ENCODE assay signal across 2 cellular contexts in the genomic region with DNA sequence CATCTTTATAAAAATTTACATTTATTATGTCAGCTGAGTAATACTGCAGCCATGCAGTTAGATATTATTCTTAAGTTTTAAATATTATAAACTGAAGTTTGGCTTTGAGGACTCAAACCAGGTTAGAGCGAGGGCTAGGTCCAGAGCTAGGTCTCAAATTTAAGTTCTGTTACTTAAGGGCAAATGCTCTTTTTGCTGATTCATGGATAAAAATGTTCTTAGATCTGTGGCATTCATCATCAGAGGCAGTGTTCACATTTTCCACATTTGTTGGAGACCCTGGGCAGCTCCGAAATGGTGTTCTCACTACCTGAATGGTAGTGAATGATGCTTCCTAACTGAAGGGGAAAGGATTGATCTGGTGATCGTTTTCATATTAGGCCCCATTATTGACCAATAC.
TF ChIP-seq lines count a peak whose summit lies in the region.

No MANE protein-coding gene starts in this region.

TF ChIP-seq in HepG2, 621 proteins besides CTCF, POLR2A, EP300 and RAD21:
- peak; percentile 72 to 83 for TF ChIP-seq MAFK (conservative IDR thresholded peaks at IDR 0.05 in 1 of 2, IDR thresholded peaks at IDR 0.05 in 1 of 2; ENCODE audit: low read length in 2 of 2)
- TF ChIP-seq ZNF782 (CRISPR knock-in tag; IDR thresholded peaks at IDR 0.05; ENCODE audit: borderline replicate concordance): no peak
- TF ChIP-seq MAFF (IDR thresholded peaks at IDR 0.05; ENCODE audit: low read depth, low read length): peak; percentile 77

TF ChIP-seq in K562, 482 proteins besides CTCF, POLR2A, EP300 and RAD21:
- TF ChIP-seq CC2D1A (IDR thresholded peaks at IDR 0.05) (no peak), C11orf30 (IDR thresholded peaks at IDR 0.05; ENCODE audit: low read depth) (peak; percentile 36), ZNF780A (CRISPR knock-in tag; IDR thresholded peaks at IDR 0.05) (no peak), ZNF316 (IDR thresholded peaks at IDR 0.05) (peak; percentile 21; the same call in 1 of the 2 replicates), HMG20B (CRISPR knock-in tag; IDR thresholded peaks at IDR 0.05) (no peak), ZNF76 (CRISPR knock-in tag; IDR thresholded peaks at IDR 0.05; ENCODE audit: borderline replicate concordance) (no peak), BACH1 (tag; IDR thresholded peaks at IDR 0.05) (no peak), TBL1XR1 (IDR thresholded peaks at IDR 0.05; ENCODE audit: low read length in 2 of 2) (no peak), NR1H2 (CRISPR knock-in tag; IDR thresholded peaks at IDR 0.05) (no peak), MAFF (IDR thresholded peaks at IDR 0.05; ENCODE audit: low read length) (peak; percentile 53), MAFG (tag; conservative IDR thresholded peaks at IDR 0.05) (peak; percentile 34; the same call in 1 of the 2 replicates), CHCHD3 (CRISPR knock-in tag; IDR thresholded peaks at IDR 0.05) (no peak)
- TF ChIP-seq, protein P1, sequence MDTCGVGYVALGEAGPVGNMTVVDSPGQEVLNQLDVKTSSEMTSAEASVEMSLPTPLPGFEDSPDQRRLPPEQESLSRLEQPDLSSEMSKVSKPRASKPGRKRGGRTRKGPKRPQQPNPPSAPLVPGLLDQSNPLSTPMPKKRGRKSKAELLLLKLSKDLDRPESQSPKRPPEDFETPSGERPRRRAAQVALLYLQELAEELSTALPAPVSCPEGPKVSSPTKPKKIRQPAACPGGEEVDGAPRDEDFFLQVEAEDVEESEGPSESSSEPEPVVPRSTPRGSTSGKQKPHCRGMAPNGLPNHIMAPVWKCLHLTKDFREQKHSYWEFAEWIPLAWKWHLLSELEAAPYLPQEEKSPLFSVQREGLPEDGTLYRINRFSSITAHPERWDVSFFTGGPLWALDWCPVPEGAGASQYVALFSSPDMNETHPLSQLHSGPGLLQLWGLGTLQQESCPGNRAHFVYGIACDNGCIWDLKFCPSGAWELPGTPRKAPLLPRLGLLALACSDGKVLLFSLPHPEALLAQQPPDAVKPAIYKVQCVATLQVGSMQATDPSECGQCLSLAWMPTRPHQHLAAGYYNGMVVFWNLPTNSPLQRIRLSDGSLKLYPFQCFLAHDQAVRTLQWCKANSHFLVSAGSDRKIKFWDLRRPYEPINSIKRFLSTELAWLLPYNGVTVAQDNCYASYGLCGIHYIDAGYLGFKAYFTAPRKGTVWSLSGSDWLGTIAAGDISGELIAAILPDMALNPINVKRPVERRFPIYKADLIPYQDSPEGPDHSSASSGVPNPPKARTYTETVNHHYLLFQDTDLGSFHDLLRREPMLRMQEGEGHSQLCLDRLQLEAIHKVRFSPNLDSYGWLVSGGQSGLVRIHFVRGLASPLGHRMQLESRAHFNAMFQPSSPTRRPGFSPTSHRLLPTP (IDR thresholded peaks at IDR 0.05; ENCODE audit: borderline replicate concordance, extremely low read depth, insufficient read length): no peak
TF ChIP-seq in K562: peak in this region for 4.
